In genomic region chrX:154370882-154371770, GRCh38 we compare ENCODE assay signal across 8 cellular contexts. TPM values are rescaled to one million over a fixed set of nuclear protein-coding genes. Genes with fewer than 3 reads are reported as not detected.
DNase-seq lines count a peak whose midpoint lies in the region; ATAC-seq and TF ChIP-seq lines count a peak whose summit lies in the region.

No MANE protein-coding gene starts in this region.

- H3K36me3 Mint-ChIP-seq in activated CD4-positive, alpha-beta memory T cell treated with anti-CD3 and anti-CD28 coated beads, Interleukin-2, amount 10 ng/mL, durations not matched to agents 7 days and 5 days (ENCODE audit: low read depth): peaks cover 36% of the 10 kb centered on the region

- peaks cover 20% of the 10 kb centered on the region for H3K36me3 ChIP-seq in BJ (ENCODE audit: control insufficient read depth, insufficient read depth, low read length)

- H3K9me3 Mint-ChIP-seq in activated CD4-positive, alpha-beta memory T cell treated with anti-CD3 and anti-CD28 coated beads, Interleukin-2, amount 10 ng/mL, durations not matched to agents 7 days and 5 days: no peaks in the 10 kb centered on the region

- H3K4me3 ChIP-seq in BJ (ENCODE audit: low read depth, low read length): peak overlapping the region; percentile 89

- POLR2A ChIA-PET in BJ (lab: Charles Lee): interaction anchor here (0.5 to 1.0 kb wide), 5 partner anchors 12 to 405 kb away, joined by 3 to 14 read pairs (median 4); partner anchors contain the start of gene RPL10
- POLR2A ChIA-PET in activated CD4-positive, alpha-beta memory T cell treated with anti-CD3 and anti-CD28 coated beads, Interleukin-2, amount 10 ng/mL, durations not matched to agents 7 days and 5 days (lab: Charles Lee): interaction anchor here (1.0 to 4.3 kb wide), 15 partner anchors 8 to 401 kb away, joined by 3 to 37 read pairs (median 4); partner anchors contain the start of genes EMD, HCFC1, RPL10 and TAFAZZIN

- H3K27ac Mint-ChIP-seq in activated CD4-positive, alpha-beta memory T cell treated with anti-CD3 and anti-CD28 coated beads, Interleukin-2, amount 10 ng/mL, durations not matched to agents 7 days and 5 days: peak overlapping the region; percentile 82

- CTCF ChIA-PET in BJ (lab: Yijun Ruan, JAX): no interaction called here
- CTCF ChIA-PET in activated CD4-positive, alpha-beta memory T cell treated with anti-CD3 and anti-CD28 coated beads, Interleukin-2, amount 10 ng/mL, durations not matched to agents 7 days and 5 days (lab: Charles Lee): interaction anchor here (1.5 kb wide), 1 partner anchor 28 kb away, joined by 5 read pairs; no protein-coding TSS in a partner anchor

- no peaks in the 10 kb centered on the region for H3K27me3 Mint-ChIP-seq in activated CD4-positive, alpha-beta memory T cell treated with anti-CD3 and anti-CD28 coated beads, Interleukin-2, amount 10 ng/mL, durations not matched to agents 7 days and 5 days

- peaks cover 36% of the 10 kb centered on the region for H3K4me1 Mint-ChIP-seq in activated CD4-positive, alpha-beta memory T cell treated with anti-CD3 and anti-CD28 coated beads, Interleukin-2, amount 10 ng/mL, durations not matched to agents 7 days and 5 days

- no peaks in the 10 kb centered on the region for H3K27me3 ChIP-seq in BJ (ENCODE audit: control insufficient read depth, insufficient read depth, low read length)

- peak overlapping the region; percentile 79 for H3K4me3 Mint-ChIP-seq in activated CD4-positive, alpha-beta memory T cell treated with anti-CD3 and anti-CD28 coated beads, Interleukin-2, amount 10 ng/mL, durations not matched to agents 7 days and 5 days

- peak; percentile 54 for ATAC-seq in GM19351 (IDR thresholded peaks at IDR 0.05; ENCODE audit: unreplicated experiment)
- peak; percentile 62 for ATAC-seq in HG03521 (IDR thresholded peaks at IDR 0.05; ENCODE audit: unreplicated experiment)

- no peak for TF ChIP-seq CTCF in BJ (IDR thresholded peaks at IDR 0.05; ENCODE audit: insufficient read depth, low read depth, low read length)

- DNase-seq in BJ (ENCODE audit: low read depth) (peak; percentile 53), NCI-H774 (lab: John Stamatoyannopoulos, UW) (peak; percentile 90), ecto neural progenitor cell (ENCODE audit: low spot score) (peak; percentile 88), medulla oblongata (ENCODE audit: extremely low spot score) (peak; percentile 90)
- DNase-seq in activated CD4-positive, alpha-beta memory T cell treated with anti-CD3 and anti-CD28 coated beads, Interleukin-2, amount 10 ng/mL, durations not matched to agents 7 days and 5 days: peak; percentile 95
- DNase-seq in stimulated activated CD4-positive, alpha-beta T cell treated with anti-CD3 and anti-CD28 coated beads, TNF-alpha, amount 100 ng/mL, for 4 hours (ENCODE audit: low read depth in 3 of 3): peak; percentile 76 to 89 (median 85)

RNA-seq across cellular contexts. Expression of gene FLNA, which starts 3.3 kb away (rescaled TPM):
- polyA plus RNA-seq in BJ (2011; rRNA removed): 855 and 1,740 TPM in 2 replicates
- 3,675 and 4,472 TPM in 2 replicates for polyA minus RNA-seq in BJ (2011; rRNA and poly(A)+ RNA removed)
- total RNA-seq in activated CD4-positive, alpha-beta memory T cell treated with anti-CD3 and anti-CD28 coated beads, Interleukin-2, amount 10 ng/mL, durations not matched to agents 7 days and 5 days: 1,000 to 10,000 TPM; 1,571 to 1,579 TPM

RNA-seq across cellular contexts. Expression of gene EMD, which starts 8.0 kb away (rescaled TPM):
- polyA plus RNA-seq in BJ (2011; rRNA removed): 32.6 and 71.0 TPM in 2 replicates
- polyA minus RNA-seq in BJ (2011; rRNA and poly(A)+ RNA removed): 28.6 and 36.2 TPM in 2 replicates
- total RNA-seq in activated CD4-positive, alpha-beta memory T cell treated with anti-CD3 and anti-CD28 coated beads, Interleukin-2, amount 10 ng/mL, durations not matched to agents 7 days and 5 days: 10 to 100 TPM; 65.5 to 66.0 TPM

RNA-seq across cellular contexts. Expression of gene RPL10, which starts 27.1 kb away (rescaled TPM):
- polyA plus RNA-seq in BJ (2011; rRNA removed): 5,693 and 7,037 TPM in 2 replicates
- polyA minus RNA-seq in BJ (2011; rRNA and poly(A)+ RNA removed): 964 and 1,810 TPM in 2 replicates
- 1,000 to 10,000 TPM; 2,958 to 2,962 TPM for total RNA-seq in activated CD4-positive, alpha-beta memory T cell treated with anti-CD3 and anti-CD28 coated beads, Interleukin-2, amount 10 ng/mL, durations not matched to agents 7 days and 5 days

RNA-seq across cellular contexts. Expression of gene DNASE1L1, which starts 37.9 kb away (rescaled TPM):
- polyA plus RNA-seq in BJ (2011; rRNA removed): 50.3 and 63.5 TPM in 2 replicates
- 32.3 and 43.5 TPM in 2 replicates for polyA minus RNA-seq in BJ (2011; rRNA and poly(A)+ RNA removed)
- total RNA-seq in activated CD4-positive, alpha-beta memory T cell treated with anti-CD3 and anti-CD28 coated beads, Interleukin-2, amount 10 ng/mL, durations not matched to agents 7 days and 5 days: 10 to 100 TPM; 23.3 to 23.7 TPM

RNA-seq across cellular contexts. Expression of gene TAFAZZIN, which starts 40.2 kb away (rescaled TPM):
- polyA plus RNA-seq in BJ (2011; rRNA removed): 13.1 and 24.8 TPM in 2 replicates
- 10.1 and 14.6 TPM in 2 replicates for polyA minus RNA-seq in BJ (2011; rRNA and poly(A)+ RNA removed)
- total RNA-seq in activated CD4-positive, alpha-beta memory T cell treated with anti-CD3 and anti-CD28 coated beads, Interleukin-2, amount 10 ng/mL, durations not matched to agents 7 days and 5 days: 10 to 100 TPM; 93.7 to 93.9 TPM

Comparison
In these comparisons a context has a peak if more than half of its experiments do, and no peak if none do; other contexts are left out.
1. Peak in every context shown above with its lines: DNase-seq, ATAC-seq and H3K4me3 ChIP-seq.